26 cellular contexts compared by ENCODE assay signal in the genomic region with DNA sequence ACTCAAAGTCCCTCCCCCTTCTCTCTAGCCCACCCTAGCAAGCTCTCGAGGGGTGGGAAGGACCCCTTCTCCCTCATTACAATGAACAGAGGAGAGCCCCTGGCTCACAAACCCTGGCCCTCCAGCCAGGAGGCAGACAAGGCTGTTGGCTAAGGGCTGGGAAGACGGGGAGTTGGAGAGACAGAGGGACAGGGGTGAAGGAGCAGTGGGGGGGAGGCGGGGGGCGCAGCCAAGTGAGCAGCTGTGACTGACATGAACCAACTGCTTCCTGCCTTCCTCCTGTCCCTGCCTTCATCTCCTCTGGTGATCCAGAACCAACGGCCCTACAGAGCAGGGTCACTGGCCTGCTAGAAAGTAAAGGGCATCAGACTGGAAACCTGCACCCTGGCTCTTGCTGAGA.
"Had no signal": no experiment of that assay in that cellular context is flagged by ENCODE, and none has a peak within 500 bp of the region (broad histone marks: within the 10 kb centered on the region; RNA-seq: fewer than 3 reads in every experiment).

No MANE protein-coding gene starts in this region.

- H3K9me3 Mint-ChIP-seq: activated naive CD4-positive, alpha-beta T cell treated with anti-CD3 and anti-CD28 coated beads for 36 hours; activated naive CD8-positive, alpha-beta T cell treated with anti-CD3 and anti-CD28 coated beads, Interleukin-2, amount 50 U/mL, for 24 hours; endodermal cell; stimulated activated memory B cell treated with anti-CD40 and anti-IgM and Interleukin-4, amounts not matched to agents 10 μg/mL and 1 μg/mL and 100 μg/mL, for 72 hours; type B pancreatic cell had no signal

- H3K27ac Mint-ChIP-seq: activated naive CD4-positive, alpha-beta T cell treated with anti-CD3 and anti-CD28 coated beads for 36 hours; activated naive CD8-positive, alpha-beta T cell treated with anti-CD3 and anti-CD28 coated beads, Interleukin-2, amount 50 U/mL, for 24 hours; endodermal cell; stimulated activated memory B cell treated with anti-CD40 and anti-IgM and Interleukin-4, amounts not matched to agents 10 μg/mL and 1 μg/mL and 100 μg/mL, for 72 hours; type B pancreatic cell had no signal

- H3K27me3 ChIP-seq: esophagus squamous epithelium, gastrocnemius medialis, ovary, right atrium auricular region, stomach had no signal

- H3K9me3 ChIP-seq: esophagus squamous epithelium, gastrocnemius medialis, ovary, prostate gland, right atrium auricular region, stomach had no signal

- H3K27me3 Mint-ChIP-seq: activated naive CD8-positive, alpha-beta T cell treated with anti-CD3 and anti-CD28 coated beads, Interleukin-2, amount 50 U/mL, for 24 hours; stimulated activated memory B cell treated with anti-CD40 and anti-IgM and Interleukin-4, amounts not matched to agents 10 μg/mL and 1 μg/mL and 100 μg/mL, for 72 hours; type B pancreatic cell had no signal

- H3K36me3 ChIP-seq: gastrocnemius medialis, ovary, prostate gland, right atrium auricular region, stomach had no signal

- H3K36me3 Mint-ChIP-seq: type B pancreatic cell had no signal

- ATAC-seq: activated naive CD8-positive, alpha-beta T cell treated with anti-CD3 and anti-CD28 coated beads, Interleukin-2, amount 50 U/mL, for 24 hours; left cardiac atrium; stimulated activated memory B cell treated with anti-CD40 and anti-IgM and Interleukin-4, amounts not matched to agents 10 μg/mL and 1 μg/mL and 100 μg/mL, for 72 hours had no signal

- H3K27ac ChIP-seq: ovary, prostate gland had no signal

- DNase-seq: activated CD4-positive, alpha-beta T cell treated with anti-CD3 and anti-CD28 coated beads for 4 hours; activated CD4-positive, alpha-beta T cell treated with anti-CD3 and anti-CD28 coated beads, Interleukin-2, amount 50 U/mL, for 48 hours; activated CD4-positive, CD25-positive, alpha-beta regulatory T cell; activated effector memory CD4-positive, alpha-beta T cell treated with Interleukin-2 at 50 U/mL for 16 hours; activated naive CD4-positive, alpha-beta T cell treated with anti-CD3 and anti-CD28 coated beads for 36 hours; activated naive CD8-positive, alpha-beta T cell treated with anti-CD3 and anti-CD28 coated beads, Interleukin-2, amount 50 U/mL, for 24 hours; activated T-cell treated with anti-CD3 and anti-CD28 coated beads, Interleukin-2, amount 50 U/mL, for 48 hours; cerebellar nuclear complex; endodermal cell; esophagus squamous epithelium; gastrocnemius medialis; head of caudate nucleus; islet precursor cell; left cardiac atrium; mesenchymal stem cell; ovary; small intestine; stimulated activated CD4-positive, alpha-beta T cell treated with anti-CD3 and anti-CD28 coated beads, Interleukin-15, amount 100 ng/mL, for 24 hours; stomach; T-helper 1 cell; T-helper 9 cell had no signal

- H3K4me3 ChIP-seq: coronary artery, esophagus squamous epithelium, gastrocnemius medialis, ovary, prostate gland, right atrium auricular region, stomach had no signal

- H3K4me3 Mint-ChIP-seq: activated naive CD4-positive, alpha-beta T cell treated with anti-CD3 and anti-CD28 coated beads for 36 hours; activated naive CD8-positive, alpha-beta T cell treated with anti-CD3 and anti-CD28 coated beads, Interleukin-2, amount 50 U/mL, for 24 hours; endodermal cell; stimulated activated memory B cell treated with anti-CD40 and anti-IgM and Interleukin-4, amounts not matched to agents 10 μg/mL and 1 μg/mL and 100 μg/mL, for 72 hours; type B pancreatic cell had no signal
